In the genomic region with DNA sequence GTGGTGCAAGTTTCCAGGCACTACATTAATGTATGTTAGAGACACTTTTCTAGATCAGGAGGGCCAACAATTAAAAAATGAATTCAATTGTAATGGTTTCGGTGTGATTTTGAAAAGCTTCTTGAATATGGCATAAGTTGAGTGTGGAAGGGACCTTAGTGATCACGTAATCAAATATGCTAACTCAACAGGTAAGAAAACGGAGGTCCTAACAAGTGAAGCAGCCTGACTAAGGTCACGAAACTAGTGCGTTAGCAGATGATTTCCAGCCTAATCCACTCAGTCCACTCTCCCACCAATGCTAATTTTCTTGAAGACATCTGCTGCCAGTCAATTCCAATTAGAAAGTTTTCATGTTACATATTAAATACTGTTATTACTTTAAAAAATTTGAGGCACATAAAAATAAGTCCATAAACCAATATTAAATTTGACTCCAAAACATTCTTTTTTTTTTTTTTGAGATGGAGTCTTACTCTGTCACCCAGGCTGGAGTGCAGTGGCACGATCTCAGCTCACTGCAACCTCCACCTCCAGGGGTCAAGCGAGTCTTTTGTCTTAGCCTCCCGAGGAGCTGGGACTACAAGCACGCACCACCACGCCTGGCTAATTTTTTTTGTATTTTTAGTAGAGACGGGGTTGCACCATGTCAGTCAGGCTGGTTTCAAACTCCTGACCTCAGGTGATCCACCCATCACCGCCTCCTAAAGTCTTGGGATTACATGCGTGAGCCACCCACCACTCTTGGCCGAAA, we compare ENCODE assay signal across 11 cellular contexts. TPM values are rescaled to one million over a fixed set of nuclear protein-coding genes. Genes with fewer than 3 reads are reported as not detected.
DNase-seq lines count a peak whose midpoint lies in the region; ATAC-seq and TF ChIP-seq lines count a peak whose summit lies in the region.
"Had no signal": no experiment of that assay in that cellular context is flagged by ENCODE, and none has a peak within 500 bp of the region (broad histone marks: within the 10 kb centered on the region; RNA-seq: fewer than 3 reads in every experiment).

No MANE protein-coding gene starts in this region.

- TF ChIP-seq CTCF in A673 (conservative IDR thresholded peaks at IDR 0.05; ENCODE audit: low read depth, low read length) (no peak), lower lobe of right lung (IDR thresholded peaks at IDR 0.05) (no peak)

- H3K9ac ChIP-seq in ES-I3 (ENCODE audit: low read depth, low read length) = peak overlapping the region; percentile 80; the same call in 1 of the 2 replicates

- H3K36me3 Mint-ChIP-seq in activated naive CD8-positive, alpha-beta T cell treated with anti-CD3 and anti-CD28 coated beads for 36 hours = peaks cover 22% of the 10 kb centered on the region

- POLR2A ChIA-PET in A673 (lab: Charles Lee; ENCODE audit: low non-redundant PET) = no interaction called here

- H3K4me1 ChIP-seq in A673 (ENCODE audit: insufficient read depth, low read length, poor library complexity, severe bottlenecking) (peaks cover 10% of the 10 kb centered on the region), ES-I3 (ENCODE audit: insufficient read depth, low read length) (peaks cover 4% of the 10 kb centered on the region; the same call in 1 of the 2 replicates), lower lobe of right lung (peaks cover 44% of the 10 kb centered on the region)

- H3K27ac ChIP-seq in A673 (ENCODE audit: low read depth, low read length, poor library complexity, severe bottlenecking) (no peak overlapping the region), lower lobe of right lung (no peak overlapping the region)

- H3K9me3 Mint-ChIP-seq in activated naive CD8-positive, alpha-beta T cell treated with anti-CD3 and anti-CD28 coated beads for 36 hours = no peaks in the 10 kb centered on the region

- intact Hi-C loops in A673 (cut with micrococcal nuclease; ENCODE audit: unreplicated experiment) = no loop called here
- intact Hi-C loops in lower lobe of right lung (cut with DNase I) = no loop called here
- intact Hi-C loops in posterior vena cava (cut with DNase I) = loop anchor here in 1 of 2 donors (2.0 kb wide), 1 partner anchor 59 kb away; no protein-coding TSS in a partner anchor

- H3K4me3 ChIP-seq in A673 (ENCODE audit: low read depth, low read length, poor library complexity, severe bottlenecking) = peak overlapping the region; percentile 14
- peak overlapping the region; percentile 98 for H3K4me3 ChIP-seq in lower lobe of right lung

- H3K27me3 Mint-ChIP-seq in activated naive CD8-positive, alpha-beta T cell treated with anti-CD3 and anti-CD28 coated beads for 36 hours = no peaks in the 10 kb centered on the region

- H3K9me3 ChIP-seq in A673 (ENCODE audit: low read depth, low read length, poor library complexity, severe bottlenecking) (no peaks in the 10 kb centered on the region), ES-I3 (ENCODE audit: control insufficient read depth, insufficient read depth, low read length) (no peaks in the 10 kb centered on the region), lower lobe of right lung (no peaks in the 10 kb centered on the region)
- H3K9me3 ChIP-seq: gastrocnemius medialis, neutrophil had no signal

- no peak overlapping the region for H3K27ac Mint-ChIP-seq in activated naive CD8-positive, alpha-beta T cell treated with anti-CD3 and anti-CD28 coated beads for 36 hours

- CTCF ChIA-PET in A673 (lab: Charles Lee) = interaction anchor here (0.5 kb wide), 1 partner anchor 34 kb away, joined by 4 read pairs; no protein-coding TSS in a partner anchor

- H3K4me3 Mint-ChIP-seq in activated naive CD8-positive, alpha-beta T cell treated with anti-CD3 and anti-CD28 coated beads for 36 hours = peak overlapping the region; percentile 10

- H3K36me3 ChIP-seq in A673 (ENCODE audit: insufficient read depth, low read length, poor library complexity, severe bottlenecking) (no peaks in the 10 kb centered on the region), ES-I3 (ENCODE audit: insufficient read depth, low read length) (no peaks in the 10 kb centered on the region), lower lobe of right lung (peaks cover 4% of the 10 kb centered on the region)
- H3K36me3 ChIP-seq: gastrocnemius medialis had no signal

- DNase-seq in A673 (ENCODE audit: low spot score) = no peak
- DNase-seq in activated naive CD8-positive, alpha-beta T cell treated with anti-CD3 and anti-CD28 coated beads for 36 hours = no peak
- DNase-seq in lower lobe of right lung = no peak
- DNase-seq in posterior vena cava (ENCODE audit: low spot score) = no peak
- DNase-seq in SKM-1 treated with dmso at 0.1 percent for 144 hours (lab: John Stamatoyannopoulos, UW; ENCODE audit: unreplicated experiment) = no peak
- DNase-seq: DMS 273 treated with DMSO at 0.1 percent for 48 hours, gastrocnemius medialis had no signal

- H3K27me3 ChIP-seq in A673 (replicated peaks; ENCODE audit: insufficient read depth, low read depth, low read length, poor library complexity) (no peaks in the 10 kb centered on the region), lower lobe of right lung (ENCODE audit: low read depth) (no peaks in the 10 kb centered on the region)
- H3K27me3 ChIP-seq: gastrocnemius medialis, neutrophil had no signal

- H3K4me1 Mint-ChIP-seq in activated naive CD8-positive, alpha-beta T cell treated with anti-CD3 and anti-CD28 coated beads for 36 hours = peaks cover 21% of the 10 kb centered on the region

- TSS peak; percentile 13 for BruUV-seq in A673 (replicated peaks; lab: Mats Ljungman, UMichigan)

- ATAC-seq in lower lobe of right lung = no peak
- ATAC-seq in GM21360 (IDR thresholded peaks at IDR 0.05; ENCODE audit: unreplicated experiment) = no peak
- ATAC-seq in HG03175 (IDR thresholded peaks at IDR 0.05; ENCODE audit: unreplicated experiment) = no peak
- ATAC-seq: gastrocnemius medialis had no signal

RNA-seq across cellular contexts. Expression of a gene that starts 2.3 kb away (rescaled TPM):
- 22.4 and 23.2 TPM in 2 replicates for total RNA-seq in A673 (2021)
- total RNA-seq in activated naive CD8-positive, alpha-beta T cell treated with anti-CD3 and anti-CD28 coated beads for 36 hours = 10 to 100 TPM; 21.7 to 21.8 TPM
- total RNA-seq in lower lobe of right lung = 26.8 TPM
- total RNA-seq in posterior vena cava = 10 to 100 TPM; 19.2 to 19.8 TPM
